22 cellular contexts compared by ENCODE assay signal in genomic region chr9:114246558-114246957, GRCh38.
DNase-seq lines count a peak whose midpoint lies in the region; ATAC-seq and TF ChIP-seq lines count a peak whose summit lies in the region.
"Had no signal": no experiment of that assay in that cellular context is flagged by ENCODE, and none has a peak within 500 bp of the region (broad histone marks: within the 10 kb centered on the region; RNA-seq: fewer than 3 reads in every experiment).

No MANE protein-coding gene starts in this region.

- H3F3A ChIP-seq in GM23338 (replicated peaks; ENCODE audit: low read depth) (no peaks in the 10 kb centered on the region), neural cell (ENCODE audit: insufficient read depth, low read length, poor library complexity, severe bottlenecking) (no peaks in the 10 kb centered on the region)

- no peak overlapping the region for H3K4me3 ChIP-seq in GM23338
- no peak overlapping the region for H3K4me3 ChIP-seq in neural cell (ENCODE audit: low read length)
- H3K4me3 ChIP-seq in CD8-positive, alpha-beta T cell (ENCODE audit: low read depth, low read length): no peak overlapping the region
- H3K4me3 ChIP-seq: BLaER1 treated with 17β-estradiol and CSF1 and Interleukin-3, amounts not matched to agents 10 nM and 100 nM; HAP-1; K562 had no signal

- H3K4me1 ChIP-seq in GM23338 (ENCODE audit: insufficient read depth): no peaks in the 10 kb centered on the region
- no peaks in the 10 kb centered on the region for H3K4me1 ChIP-seq in CD8-positive, alpha-beta T cell (ENCODE audit: insufficient read depth, low read length)
- H3K4me1 ChIP-seq: BLaER1 treated with 17β-estradiol and CSF1 and Interleukin-3, amounts not matched to agents 10 nM and 100 nM; HAP-1 had no signal

- H3K27me3 ChIP-seq in GM23338 (ENCODE audit: insufficient read depth) (no peaks in the 10 kb centered on the region), neural cell (ENCODE audit: insufficient read depth, low read depth, low read length) (no peaks in the 10 kb centered on the region)
- no peaks in the 10 kb centered on the region for H3K27me3 ChIP-seq in CD8-positive, alpha-beta T cell (ENCODE audit: insufficient read depth, low read length)
- H3K27me3 ChIP-seq: BLaER1 treated with 17β-estradiol and CSF1 and Interleukin-3, amounts not matched to agents 10 nM and 100 nM had no signal

- DNase-seq in Right ventricle myocardium inferior (ENCODE audit: missing footprints): peak; percentile 1
- DNase-seq in cardiac septum (ENCODE audit: low spot score): no peak
- no peak for DNase-seq in GM23338 (ENCODE audit: low spot score)
- DNase-seq in CD8-positive, alpha-beta T cell: no peak
- DNase-seq in HCEC 1CT: no peak
- DNase-seq: CD8-positive, alpha-beta memory T cell; DMS53; NCI-H1105 treated with DMSO at 0.1 percent for 48 hours; NCI-H1694; NCI-H2227 treated with DMSO at 0.1 percent for 48 hours; NCI-H510A treated with DMSO at 0.1 percent for 48 hours; NCI-H774; OCI-M1; RPMI8226; SIG-M5 had no signal

- no peaks in the 10 kb centered on the region for H3K36me3 ChIP-seq in GM23338 (ENCODE audit: insufficient read depth)
- no peaks in the 10 kb centered on the region for H3K36me3 ChIP-seq in neural cell (ENCODE audit: insufficient read depth, low read length)
- H3K36me3 ChIP-seq in CD8-positive, alpha-beta T cell (ENCODE audit: insufficient read depth, low read length): no peaks in the 10 kb centered on the region

- H2AFZ ChIP-seq in GM23338 (no peak overlapping the region), neural cell (ENCODE audit: low read depth, low read length) (no peak overlapping the region)

- no peaks in the 10 kb centered on the region for H3K9me3 Mint-ChIP-seq in GM23338
- H3K9me3 Mint-ChIP-seq in brain: peaks cover 0 to 8% (median 0%) of the 10 kb centered on the region in 5 experiments
- no peaks in the 10 kb centered on the region for H3K9me3 Mint-ChIP-seq in CD8-positive, alpha-beta T cell
- H3K9me3 Mint-ChIP-seq: CD8-positive, alpha-beta memory T cell had no signal

- H3K4me3 Mint-ChIP-seq in GM23338: no peak overlapping the region
- no peak overlapping the region for H3K4me3 Mint-ChIP-seq in brain
- no peak overlapping the region for H3K4me3 Mint-ChIP-seq in CD8-positive, alpha-beta T cell
- H3K4me3 Mint-ChIP-seq: CD8-positive, alpha-beta memory T cell had no signal

- H3K9me3 ChIP-seq in neural cell (ENCODE audit: low read length): no peaks in the 10 kb centered on the region
- H3K9me3 ChIP-seq in CD8-positive, alpha-beta T cell (ENCODE audit: low read length): no peaks in the 10 kb centered on the region
- H3K9me3 ChIP-seq: BLaER1 treated with 17β-estradiol and CSF1 and Interleukin-3, amounts not matched to agents 10 nM and 100 nM; HAP-1 had no signal

- H3K27ac ChIP-seq in GM23338 (ENCODE audit: low read depth) (no peak overlapping the region), neural cell (ENCODE audit: low read length) (peak overlapping the region; percentile 62)
- H3K27ac ChIP-seq in CD8-positive, alpha-beta T cell (ENCODE audit: low read depth, low read length): no peak overlapping the region
- H3K27ac ChIP-seq: 22Rv1; BLaER1 treated with 17β-estradiol and CSF1 and Interleukin-3, amounts not matched to agents 10 nM and 100 nM had no signal

- intact Hi-C loops in Right ventricle myocardium inferior (cut with DNase I): no loop called here
- intact Hi-C loops in cardiac septum (cut with DNase I): no loop called here
- intact Hi-C loops in CD8-positive, alpha-beta T cell (cut with DNase I, micrococcal nuclease): no loop called here

- H3K79me2 ChIP-seq in GM23338 (replicated peaks; ENCODE audit: insufficient read depth): no peaks in the 10 kb centered on the region
- no peaks in the 10 kb centered on the region for H3K79me2 ChIP-seq in neural cell (replicated peaks; ENCODE audit: insufficient read depth, low read length)

- CTCF ChIA-PET in CD8-positive, alpha-beta T cell (lab: Charles Lee): no interaction called here

- no peak overlapping the region for H3K9ac ChIP-seq in neural cell (ENCODE audit: low read length)
- H3K9ac ChIP-seq: BLaER1 treated with 17β-estradiol and CSF1 and Interleukin-3, amounts not matched to agents 10 nM and 100 nM had no signal

- no peak overlapping the region for H3K27ac Mint-ChIP-seq in GM23338
- H3K27ac Mint-ChIP-seq in brain: peak overlapping the region in 3 of 5 experiments; percentile 12 to 26 (median 16)
- H3K27ac Mint-ChIP-seq in CD8-positive, alpha-beta T cell: no peak overlapping the region
- H3K27ac Mint-ChIP-seq: CD8-positive, alpha-beta memory T cell had no signal

- no peak for ATAC-seq in Right ventricle myocardium inferior
- ATAC-seq in GM23338: no peak
- ATAC-seq in CD8-positive, alpha-beta T cell: no peak
- ATAC-seq in HG02870 (IDR thresholded peaks at IDR 0.05; ENCODE audit: unreplicated experiment): no peak
- ATAC-seq: K562 had no signal

- no peaks in the 10 kb centered on the region; the same call in 2 of the 3 replicates for H3K36me3 Mint-ChIP-seq in GM23338 (ENCODE audit: low read depth)
- H3K36me3 Mint-ChIP-seq in brain: no peaks in the 10 kb centered on the region
- no peaks in the 10 kb centered on the region for H3K36me3 Mint-ChIP-seq in CD8-positive, alpha-beta T cell
- H3K36me3 Mint-ChIP-seq: CD8-positive, alpha-beta memory T cell had no signal

- H3K9me2 ChIP-seq in GM23338 (ENCODE audit: insufficient read depth) (no peaks in the 10 kb centered on the region), neural cell (ENCODE audit: insufficient read depth, low read length) (no peaks in the 10 kb centered on the region)

- H3K4me1 Mint-ChIP-seq in GM23338 (peaks cover 15% of the 10 kb centered on the region), brain (peaks cover 64% of the 10 kb centered on the region)
- no peaks in the 10 kb centered on the region for H3K4me1 Mint-ChIP-seq in CD8-positive, alpha-beta T cell (ENCODE audit: low read depth)
- H3K4me1 Mint-ChIP-seq: CD8-positive, alpha-beta memory T cell had no signal

- TF ChIP-seq EP300 in neural cell (conservative IDR thresholded peaks at IDR 0.05; ENCODE audit: poor library complexity, severe bottlenecking): no peak

- POLR2A ChIA-PET in CD8-positive, alpha-beta T cell (lab: Charles Lee): no interaction called here

- peaks cover 15% of the 10 kb centered on the region for H3K27me3 Mint-ChIP-seq in GM23338 (ENCODE audit: insufficient read depth, low read depth, poor library complexity)
- H3K27me3 Mint-ChIP-seq in brain: peaks cover 10% of the 10 kb centered on the region
- no peaks in the 10 kb centered on the region for H3K27me3 Mint-ChIP-seq in CD8-positive, alpha-beta T cell (ENCODE audit: low read depth)

- 0 out of 2 replicates have a peak overlapping the region, but pooled peaks have one; percentile 38 for H3K4me2 ChIP-seq in GM23338
- no peak overlapping the region for H3K4me2 ChIP-seq in neural cell (ENCODE audit: low read length)
- H3K4me2 ChIP-seq: BLaER1 treated with 17β-estradiol and CSF1 and Interleukin-3, amounts not matched to agents 10 nM and 100 nM had no signal

- H4K20me1 ChIP-seq in GM23338 (replicated peaks; ENCODE audit: insufficient read depth) (no peaks in the 10 kb centered on the region; the same call in 1 of the 2 replicates), neural cell (ENCODE audit: insufficient read depth) (no peaks in the 10 kb centered on the region)
- H4K20me1 ChIP-seq: BLaER1 treated with 17β-estradiol and CSF1 and Interleukin-3, amounts not matched to agents 10 nM and 100 nM had no signal

- TF ChIP-seq RAD21 in neural cell (conservative IDR thresholded peaks at IDR 0.05): no peak

- TF ChIP-seq CTCF in GM23338 (conservative IDR thresholded peaks at IDR 0.05; ENCODE audit: low read depth in 2 of 2) (no peak), brain (conservative IDR thresholded peaks at IDR 0.05) (no peak), neural cell (IDR thresholded peaks at IDR 0.05; ENCODE audit: poor library complexity, severe bottlenecking) (no peak)
- TF ChIP-seq CTCF in CD8-positive, alpha-beta T cell (IDR thresholded peaks at IDR 0.05): no peak

TF ChIP-seq in GM23338, 12 proteins besides CTCF, POLR2A, EP300 and RAD21 (continues in another document):
- no peak for TF ChIP-seq ETS1 (IDR thresholded peaks at IDR 0.05)
- TF ChIP-seq EZH2 (IDR thresholded peaks at IDR 0.05; ENCODE audit: low read depth, unreplicated experiment): no peak
- TF ChIP-seq JUNB (IDR thresholded peaks at IDR 0.05; ENCODE audit: unreplicated experiment): no peak

TF ChIP-seq in neural cell, 6 proteins besides CTCF, POLR2A, EP300 and RAD21:
- TF ChIP-seq TAF1 (IDR thresholded peaks at IDR 0.05; ENCODE audit: low read depth) (no peak), REST (IDR thresholded peaks at IDR 0.05; ENCODE audit: borderline replicate concordance) (peak; percentile 97)

Comparison
In these comparisons a context has a peak if more than half of its experiments do, and no peak if none do; other contexts are left out.
1. H3K27ac Mint-ChIP-seq: peak in brain (3 of 5); none in GM23338 (single experiment) and CD8-positive, alpha-beta T cell (single experiment).